In genomic region chr10:89332092-89332633, GRCh38 we compare ENCODE assay signal across 1 cellular context.
TF ChIP-seq lines count a peak whose summit lies in the region.

No MANE protein-coding gene starts in this region.

TF ChIP-seq in GM12878, 131 proteins besides CTCF, POLR2A, EP300 and RAD21 (continued from another document):
- TF ChIP-seq ZNF592 (IDR thresholded peaks at IDR 0.05) (peak; percentile 81), RELB (IDR thresholded peaks at IDR 0.05; ENCODE audit: low read depth) (peak; percentile 81), RBBP5 (conservative IDR thresholded peaks at IDR 0.05) (no peak), IKZF2 (IDR thresholded peaks at IDR 0.05) (peak; percentile 95 to 96), MLLT1 (IDR thresholded peaks at IDR 0.05) (peak; percentile 40; the same call in 1 of the 2 replicates), NRF1 (conservative IDR thresholded peaks at IDR 0.05; ENCODE audit: low read depth, low read length) (no peak), EED (IDR thresholded peaks at IDR 0.05; ENCODE audit: low read depth) (peak; percentile 87), IRF4 (IDR thresholded peaks at IDR 0.05; ENCODE audit: low read depth, low read length) (peak; percentile 59), ATF7 (IDR thresholded peaks at IDR 0.05; ENCODE audit: low read depth) (peak; percentile 69), RELA (IDR thresholded peaks at IDR 0.05; ENCODE audit: borderline replicate concordance, partially characterized antibody) (no peak), MXI1 (IDR thresholded peaks at IDR 0.05; ENCODE audit: low read depth, low read length) (0 out of 2 replicates have a peak, but pooled peaks have one; percentile 49), NR2C2 (IDR thresholded peaks at IDR 0.05; ENCODE audit: borderline replicate concordance, control insufficient read depth, insufficient read length, low read depth) (no peak), MEF2A (IDR thresholded peaks at IDR 0.05; ENCODE audit: insufficient read depth, low read depth, low read length) (peak; percentile 53; the same call in 1 of the 2 replicates), MEF2B (IDR thresholded peaks at IDR 0.05; ENCODE audit: partially characterized antibody, poor library complexity, severe bottlenecking) (peak; percentile 54)
